15 cellular contexts compared by ENCODE assay signal in genomic region chr11:113161671-113162589, GRCh38.
DNase-seq lines count a peak whose midpoint lies in the region; ATAC-seq and TF ChIP-seq lines count a peak whose summit lies in the region.
"Had no signal": no experiment of that assay in that cellular context is flagged by ENCODE, and none has a peak within 500 bp of the region (broad histone marks: within the 10 kb centered on the region; RNA-seq: fewer than 3 reads in every experiment).

No MANE protein-coding gene starts in this region.

- no peaks in the 10 kb centered on the region for H3K36me3 ChIP-seq in trophoblast cell (ENCODE audit: control insufficient read depth in 1 of 2, insufficient read depth in 2 of 2, low read length in 2 of 2)
- H3K36me3 ChIP-seq: gastrocnemius medialis, prostate gland, upper lobe of right lung had no signal

- no peak overlapping the region for H3K23ac ChIP-seq in trophoblast cell (ENCODE audit: low read length)

- H3K9ac ChIP-seq in trophoblast cell (ENCODE audit: low read length): no peak overlapping the region

- peaks cover 74% of the 10 kb centered on the region for H3K4me1 Mint-ChIP-seq in nephron progenitor cell
- H3K4me1 Mint-ChIP-seq: activated CD4-positive, alpha-beta memory T cell treated with anti-CD3 and anti-CD28 coated beads, Interleukin-2, amount 10 ng/mL, durations not matched to agents 7 days and 5 days; T-helper 17 cell had no signal

- no peak overlapping the region for H2AFZ ChIP-seq in trophoblast cell (ENCODE audit: insufficient read depth, low read length, poor library complexity)

- no peak overlapping the region for H3K18ac ChIP-seq in trophoblast cell (ENCODE audit: low read length)

- intact Hi-C loops in posterior cingulate gyrus (cut with DNase I): loop anchor here (10.0 kb wide), 1 partner anchor 113 kb away; no protein-coding TSS in a partner anchor

- peak overlapping the region; percentile 91 for H3K27ac Mint-ChIP-seq in nephron progenitor cell
- H3K27ac Mint-ChIP-seq: activated CD4-positive, alpha-beta memory T cell treated with anti-CD3 and anti-CD28 coated beads, Interleukin-2, amount 10 ng/mL, durations not matched to agents 7 days and 5 days; T-helper 17 cell had no signal

- H4K8ac ChIP-seq in trophoblast cell (ENCODE audit: low read depth, low read length): no peak overlapping the region

- peaks cover 15% of the 10 kb centered on the region for H3K36me3 Mint-ChIP-seq in nephron progenitor cell (ENCODE audit: low read depth)

- H3K27me3 ChIP-seq in trophoblast cell (ENCODE audit: insufficient read depth, low read length): no peaks in the 10 kb centered on the region
- H3K27me3 ChIP-seq: gastrocnemius medialis, upper lobe of right lung had no signal

- no peak overlapping the region for H2BK5ac ChIP-seq in trophoblast cell (ENCODE audit: low read depth, low read length, poor library complexity)

- no peak overlapping the region for H2AK5ac ChIP-seq in trophoblast cell (ENCODE audit: low read length)

- H3K9me3 ChIP-seq in trophoblast cell (ENCODE audit: insufficient read depth, low read depth, low read length): no peaks in the 10 kb centered on the region
- H3K9me3 ChIP-seq: gastrocnemius medialis, prostate gland, upper lobe of right lung had no signal

- H3K27me3 Mint-ChIP-seq in nephron progenitor cell (ENCODE audit: low read depth, poor library complexity): peaks cover 9% of the 10 kb centered on the region
- H3K27me3 Mint-ChIP-seq: activated CD4-positive, alpha-beta memory T cell treated with anti-CD3 and anti-CD28 coated beads, Interleukin-2, amount 10 ng/mL, durations not matched to agents 7 days and 5 days had no signal

- peaks cover 2% of the 10 kb centered on the region for H3K79me2 ChIP-seq in trophoblast cell (ENCODE audit: control insufficient read depth, insufficient read depth, low read length, poor library complexity)

- no peak overlapping the region for H3K4me2 ChIP-seq in trophoblast cell (ENCODE audit: low read length)

- no peak for TF ChIP-seq CTCF in nephron progenitor cell (IDR thresholded peaks at IDR 0.05)

- H3K4me3 ChIP-seq in trophoblast cell (ENCODE audit: low read depth, low read length): no peak overlapping the region
- H3K4me3 ChIP-seq: gastrocnemius medialis, lung, prostate gland, upper lobe of right lung had no signal

- peak overlapping the region; percentile 24 for H3K27ac ChIP-seq in caudate nucleus (ENCODE audit: low read depth, low read length)
- no peak overlapping the region for H3K27ac ChIP-seq in trophoblast cell (ENCODE audit: low read depth, low read length)
- H3K27ac ChIP-seq: prostate gland, upper lobe of right lung had no signal

- no peak overlapping the region for H2BK120ac ChIP-seq in trophoblast cell (ENCODE audit: insufficient read depth, low read length, poor library complexity)

- H4K91ac ChIP-seq in trophoblast cell (ENCODE audit: low read depth, low read length): no peak overlapping the region

- peak; percentile 28 for DNase-seq in DMS153 treated with DMSO at 0.1 percent for 48 hours (lab: John Stamatoyannopoulos, UW; ENCODE audit: unreplicated experiment)
- DNase-seq in NCI-H2081 (lab: John Stamatoyannopoulos, UW): peak; percentile 96 to 99
- DNase-seq in caudate nucleus (lab: John Stamatoyannopoulos, UW): peak in 1 of 61 donors; percentile 84
- no peak for DNase-seq in nephron progenitor cell
- DNase-seq in trophoblast cell: no peak
- no peak for DNase-seq in posterior cingulate gyrus
- DNase-seq in COLO829 (ENCODE audit: low spot score): no peak
- DNase-seq: activated CD4-positive, alpha-beta memory T cell treated with anti-CD3 and anti-CD28 coated beads, Interleukin-2, amount 10 ng/mL, durations not matched to agents 7 days and 5 days; activated naive CD4-positive, alpha-beta T cell treated with anti-CD3 and anti-CD28 coated beads, Interleukin-2, amount 50 U/mL, for 16 hours; gastrocnemius medialis; T-helper 17 cell; upper lobe of right lung had no signal

- no CpG with 5 or more reads among the region's 5 CpGs for WGBS in trophoblast cell (ENCODE audit: extremely low coverage, insufficient coverage, insufficient read length)

- no peaks in the 10 kb centered on the region for H3K79me1 ChIP-seq in trophoblast cell (ENCODE audit: low read length)

- H3K4ac ChIP-seq in trophoblast cell (ENCODE audit: low read depth, low read length): no peak overlapping the region

- H2BK12ac ChIP-seq in trophoblast cell (ENCODE audit: low read length): no peak overlapping the region

- no peak overlapping the region for H3K14ac ChIP-seq in trophoblast cell (ENCODE audit: low read length)

- no peak for ATAC-seq in GM18517 (IDR thresholded peaks at IDR 0.05; ENCODE audit: unreplicated experiment)
- ATAC-seq: T-helper 17 cell, upper lobe of right lung had no signal

- no peak overlapping the region for H3K4me3 Mint-ChIP-seq in nephron progenitor cell
- H3K4me3 Mint-ChIP-seq: activated CD4-positive, alpha-beta memory T cell treated with anti-CD3 and anti-CD28 coated beads, Interleukin-2, amount 10 ng/mL, durations not matched to agents 7 days and 5 days; T-helper 17 cell had no signal

- no peak overlapping the region for H4K12ac ChIP-seq in trophoblast cell (ENCODE audit: low read depth, low read length)

- no peaks in the 10 kb centered on the region for H3K9me3 Mint-ChIP-seq in nephron progenitor cell
- H3K9me3 Mint-ChIP-seq: activated CD4-positive, alpha-beta memory T cell treated with anti-CD3 and anti-CD28 coated beads, Interleukin-2, amount 10 ng/mL, durations not matched to agents 7 days and 5 days had no signal

- peaks cover 0 to 4% of the 10 kb centered on the region in 2 experiments for H3K4me1 ChIP-seq in trophoblast cell (ENCODE audit: control insufficient read depth in 1 of 2, insufficient read depth in 2 of 2, low read length in 2 of 2)
- H3K4me1 ChIP-seq: prostate gland had no signal

Comparison
In these comparisons a context has a peak if more than half of its experiments do, and no peak if none do; other contexts are left out.
1. DNase-seq: peak in DMS153 treated with DMSO at 0.1 percent for 48 hours (single experiment) and NCI-H2081 (2 of 2); none in nephron progenitor cell (single experiment), trophoblast cell (0 of 2), posterior cingulate gyrus (0 of 10) and COLO829 (single experiment).